ENCODE assay signal across 8 cellular contexts in the genomic region with DNA sequence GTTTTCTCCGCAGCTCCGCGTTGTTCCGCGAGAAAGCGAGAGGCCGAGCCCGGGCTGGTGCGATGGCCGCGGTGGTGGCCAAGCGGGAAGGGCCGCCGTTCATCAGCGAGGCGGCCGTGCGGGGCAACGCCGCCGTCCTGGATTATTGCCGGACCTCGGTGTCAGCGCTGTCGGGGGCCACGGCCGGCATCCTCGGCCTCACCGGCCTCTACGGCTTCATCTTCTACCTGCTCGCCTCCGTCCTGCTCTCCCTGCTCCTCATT. TPM values are rescaled to one million over a fixed set of nuclear protein-coding genes. Genes with fewer than 3 reads are reported as not detected.
DNase-seq lines count a peak whose midpoint lies in the region; ATAC-seq, FAIRE-seq and TF ChIP-seq lines count a peak whose summit lies in the region.

No MANE protein-coding gene starts in this region.

- peak overlapping the region; percentile 80 for H3K27ac ChIP-seq in CD4-positive, alpha-beta memory T cell (ENCODE audit: low read depth, low read length)

- peaks cover 23% of the 10 kb centered on the region for H3K4me1 ChIP-seq in CD4-positive, alpha-beta memory T cell (ENCODE audit: insufficient read depth, low read length)

- DNase-seq in CD4-positive, alpha-beta memory T cell: no peak
- DNase-seq in bronchial epithelial cell (ENCODE audit: low read depth) (no peak), putamen (ENCODE audit: low spot score) (no peak), NK-92 (lab: John Stamatoyannopoulos, UW; ENCODE audit: unreplicated experiment) (no peak), NOMO-1 treated with DMSO at 0.1 percent for 48 hours (lab: John Stamatoyannopoulos, UW; ENCODE audit: unreplicated experiment) (no peak), left colon (no peak)
- no peak for DNase-seq in naive thymus-derived CD8-positive, alpha-beta T cell

- no peak for TF ChIP-seq CTCF in bronchial epithelial cell (IDR thresholded peaks at IDR 0.05; ENCODE audit: insufficient read depth, low read length, severe bottlenecking)

- intact Hi-C loops in CD4-positive, alpha-beta memory T cell (cut with micrococcal nuclease): loop anchor here (5.0 kb wide), 1 partner anchor 622 kb away; no protein-coding TSS in a partner anchor
- intact Hi-C loops in left colon (cut with DNase I, micrococcal nuclease): no loop called here

- peaks cover 18 to 30% (median 19%) of the 10 kb centered on the region in 4 donors for H3K4me1 Mint-ChIP-seq in CD4-positive, alpha-beta memory T cell
- peaks cover 14 to 31% (median 29%) of the 10 kb centered on the region in 4 donors for H3K4me1 Mint-ChIP-seq in naive thymus-derived CD8-positive, alpha-beta T cell

- H3K36me3 Mint-ChIP-seq in CD4-positive, alpha-beta memory T cell: peaks cover 0 to 9% of the 10 kb centered on the region in 2 donors
- peaks cover 0 to 14% (median 0%) of the 10 kb centered on the region in 3 donors for H3K36me3 Mint-ChIP-seq in naive thymus-derived CD8-positive, alpha-beta T cell

- H3K27ac Mint-ChIP-seq in CD4-positive, alpha-beta memory T cell: peak overlapping the region; percentile 78 to 95 (median 89)
- peak overlapping the region; percentile 73 to 95 (median 91) for H3K27ac Mint-ChIP-seq in naive thymus-derived CD8-positive, alpha-beta T cell

- peak overlapping the region; percentile 76 to 83 for H3K4me3 ChIP-seq in CD4-positive, alpha-beta memory T cell (ENCODE audit: low read length in 2 of 2)
- peak overlapping the region; percentile 89 for H3K4me3 ChIP-seq in bronchial epithelial cell (ENCODE audit: low read depth, low read length)

- peak overlapping the region; percentile 88 to 96 (median 92) for H3K4me3 Mint-ChIP-seq in CD4-positive, alpha-beta memory T cell
- peak overlapping the region; percentile 85 to 94 (median 92) for H3K4me3 Mint-ChIP-seq in naive thymus-derived CD8-positive, alpha-beta T cell

- peak; percentile 15 for ATAC-seq in HG03280 (IDR thresholded peaks at IDR 0.05; ENCODE audit: unreplicated experiment)
- no peak for ATAC-seq in naive thymus-derived CD8-positive, alpha-beta T cell
- ATAC-seq in left colon: no peak

- H3K9me3 Mint-ChIP-seq in CD4-positive, alpha-beta memory T cell: no peaks in the 10 kb centered on the region
- no peaks in the 10 kb centered on the region for H3K9me3 Mint-ChIP-seq in naive thymus-derived CD8-positive, alpha-beta T cell

- no peaks in the 10 kb centered on the region for H3K27me3 ChIP-seq in CD4-positive, alpha-beta memory T cell (ENCODE audit: insufficient read depth, low read length)
- no peaks in the 10 kb centered on the region for H3K27me3 ChIP-seq in bronchial epithelial cell (ENCODE audit: control insufficient read depth, insufficient read depth, low read length)

- no peaks in the 10 kb centered on the region for H3K9me3 ChIP-seq in CD4-positive, alpha-beta memory T cell (ENCODE audit: control insufficient read depth in 1 of 2, low read length in 2 of 2)

- CTCF ChIA-PET in CD4-positive, alpha-beta memory T cell (lab: Charles Lee; ENCODE audit: partially characterized antibody): no interaction called here

- FAIRE-seq in bronchial epithelial cell (lab: Jason Lieb, UNC): no peak

- POLR2A ChIA-PET in CD4-positive, alpha-beta memory T cell (lab: Charles Lee; ENCODE audit: partially characterized antibody): interaction anchor here (0.9 to 1.3 kb wide), 4 partner anchors 8 to 54 kb away, joined by 3 to 4 read pairs (median 3); partner anchors contain the start of genes CTNS, P2RX5 and SHPK
- POLR2A ChIA-PET in naive thymus-derived CD8-positive, alpha-beta T cell (lab: Charles Lee): interaction anchor here (0.6 to 1.3 kb wide), 4 partner anchors 26 to 54 kb away, joined by 3 to 6 read pairs (median 4); partner anchors contain the start of genes CTNS, HASPIN and SHPK

- no peaks in the 10 kb centered on the region for H3K36me3 ChIP-seq in CD4-positive, alpha-beta memory T cell (ENCODE audit: insufficient read depth, low read length)
- peaks cover 15% of the 10 kb centered on the region for H3K36me3 ChIP-seq in bronchial epithelial cell (ENCODE audit: control insufficient read depth, insufficient read depth, low read length)

- H3K27me3 Mint-ChIP-seq in CD4-positive, alpha-beta memory T cell: no peaks in the 10 kb centered on the region
- H3K27me3 Mint-ChIP-seq in naive thymus-derived CD8-positive, alpha-beta T cell: no peaks in the 10 kb centered on the region

RNA-seq across cellular contexts. Expression of gene EMC6, which starts 0.4 kb away (rescaled TPM):
- total RNA-seq in CD4-positive, alpha-beta memory T cell: 10 to 100 TPM; 27.8 to 29.4 TPM
- polyA plus RNA-seq in CD4-positive, alpha-beta memory T cell: 100 to 1,000 TPM in 1 of 2 donors, 10 to 100 TPM in 1; 75.7 to 104 TPM
- 21.3 and 26.1 TPM in 2 replicates for total RNA-seq in bronchial epithelial cell
- 10 to 100 TPM; 29.8 TPM for total RNA-seq in naive thymus-derived CD8-positive, alpha-beta T cell
- 10 to 100 TPM; 83.3 to 97.0 (median 92.5) TPM for polyA plus RNA-seq in naive thymus-derived CD8-positive, alpha-beta T cell
- total RNA-seq in left colon: 10 to 100 TPM; 29.7 to 36.0 TPM

RNA-seq across cellular contexts. Expression of gene TAX1BP3, which starts 0.6 kb away (rescaled TPM):
- 10 to 100 TPM; 12.7 to 13.2 TPM for total RNA-seq in CD4-positive, alpha-beta memory T cell
- polyA plus RNA-seq in CD4-positive, alpha-beta memory T cell: 10 to 100 TPM; 28.2 to 32.3 TPM
- total RNA-seq in bronchial epithelial cell: 150 and 200 TPM in 2 replicates
- 10 to 100 TPM; 12.0 to 14.6 TPM for total RNA-seq in naive thymus-derived CD8-positive, alpha-beta T cell
- polyA plus RNA-seq in naive thymus-derived CD8-positive, alpha-beta T cell: 10 to 100 TPM; 26.6 to 28.1 (median 27.4) TPM
- total RNA-seq in left colon: 100 to 1,000 TPM; 231 to 293 TPM

RNA-seq across cellular contexts. Expression of gene P2RX5, which starts 26.9 kb away (rescaled TPM):
- total RNA-seq in CD4-positive, alpha-beta memory T cell: 10 to 100 TPM; 13.8 to 16.0 TPM
- polyA plus RNA-seq in CD4-positive, alpha-beta memory T cell: 10 to 100 TPM; 18.8 to 28.9 TPM
- total RNA-seq in bronchial epithelial cell (0.38 and 0.53 TPM in 2 replicates), left colon (1 to 10 TPM; 1.6 to 2.6 TPM)
- total RNA-seq in naive thymus-derived CD8-positive, alpha-beta T cell: 10 to 100 TPM; 22.1 to 23.7 TPM
- polyA plus RNA-seq in naive thymus-derived CD8-positive, alpha-beta T cell: 10 to 100 TPM; 15.6 to 23.6 (median 16.7) TPM

RNA-seq across cellular contexts. Expression of gene CTNS, which starts 32.5 kb away (rescaled TPM):
- total RNA-seq in CD4-positive, alpha-beta memory T cell: 10 to 100 TPM; 11.6 to 12.0 TPM
- 1 to 10 TPM; 7.7 to 8.0 TPM for polyA plus RNA-seq in CD4-positive, alpha-beta memory T cell
- total RNA-seq in bronchial epithelial cell: 15.0 and 31.3 TPM in 2 replicates
- 10 to 100 TPM in 1 of 2 experiments, 1 to 10 TPM in 1; 9.8 to 11.7 TPM for total RNA-seq in naive thymus-derived CD8-positive, alpha-beta T cell
- polyA plus RNA-seq in naive thymus-derived CD8-positive, alpha-beta T cell: 1 to 10 TPM; 4.5 to 9.5 (median 8.7) TPM
- total RNA-seq in left colon: 1 to 10 TPM; 7.7 to 8.0 TPM

RNA-seq across cellular contexts. Expression of gene SHPK, which starts 33.0 kb away (rescaled TPM):
- 10 to 100 TPM; 10.7 to 11.6 TPM for total RNA-seq in CD4-positive, alpha-beta memory T cell
- polyA plus RNA-seq in CD4-positive, alpha-beta memory T cell: 1 to 10 TPM; 5.8 to 6.0 TPM
- 7.6 and 9.0 TPM in 2 replicates for total RNA-seq in bronchial epithelial cell
- total RNA-seq in naive thymus-derived CD8-positive, alpha-beta T cell: 10 to 100 TPM in 1 of 2 experiments, 1 to 10 TPM in 1; 8.8 to 10.1 TPM
- polyA plus RNA-seq in naive thymus-derived CD8-positive, alpha-beta T cell: 1 to 10 TPM; 3.5 to 7.1 (median 4.7) TPM
- total RNA-seq in left colon: 10 to 100 TPM; 19.1 to 19.6 TPM
